ENCODE assay signal across 26 cellular contexts in the genomic region with DNA sequence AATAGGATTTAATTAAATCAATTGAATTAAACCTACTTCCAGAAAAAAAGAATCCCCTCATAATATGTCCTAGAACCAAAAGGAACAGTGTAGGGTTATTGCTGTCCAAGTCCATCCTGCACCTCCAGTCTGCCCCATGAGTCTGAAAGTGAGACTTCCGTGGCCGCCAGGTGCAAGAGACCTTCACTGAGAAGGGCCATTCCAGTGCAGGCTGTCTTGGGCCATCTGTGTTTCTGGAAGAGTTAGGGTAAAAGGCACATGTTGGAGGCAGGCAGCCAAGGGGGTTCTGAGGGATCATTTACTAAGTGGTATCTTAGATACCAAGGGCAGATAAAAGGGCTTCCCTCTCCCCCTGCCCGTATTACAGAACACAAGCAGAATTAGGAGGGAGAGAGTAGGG.
"Had no signal": no experiment of that assay in that cellular context is flagged by ENCODE, and none has a peak within 500 bp of the region (broad histone marks: within the 10 kb centered on the region; RNA-seq: fewer than 3 reads in every experiment).

No MANE protein-coding gene starts in this region.

- DNase-seq: cortex of kidney; effector memory CD8-positive, alpha-beta T cell; erythroblast; esophagus squamous epithelium; foreskin melanocyte; glutamatergic neuron; heart right ventricle; hippocampal formation; islet precursor cell; left ventricle myocardium superior; lower lobe of right lung; right lobe of liver; stimulated activated CD4-positive, alpha-beta T cell treated with anti-CD3 and anti-CD28 coated beads, Interleukin-15, amount 100 ng/mL, for 24 hours; stimulated activated CD4-positive, alpha-beta T cell treated with anti-CD3 and anti-CD28 coated beads, Interleukin-2, amount 100 ng/mL, for 48 hours; stimulated activated naive CD4-positive, alpha-beta T cell; stimulated activated naive CD8-positive, alpha-beta T cell treated with anti-CD3 and anti-CD28 coated beads, Interleukin-15, amount 100 ng/mL, for 72 hours; transverse colon; upper lobe of right lung had no signal

- ATAC-seq: effector memory CD8-positive, alpha-beta T cell; heart right ventricle; left ventricle myocardium superior; lower lobe of right lung; right lobe of liver; stimulated activated naive CD8-positive, alpha-beta T cell treated with anti-CD3 and anti-CD28 coated beads, Interleukin-15, amount 100 ng/mL, for 72 hours; upper lobe of right lung had no signal

- H3K27ac ChIP-seq: esophagus squamous epithelium, heart right ventricle, lower lobe of right lung, neural progenitor cell, parathyroid adenoma, right lobe of liver, suprapubic skin, transverse colon, upper lobe of right lung, vagina had no signal

- H3K27me3 ChIP-seq: neural progenitor cell, right lobe of liver, transverse colon, upper lobe of right lung, vagina had no signal

- H3K27me3 Mint-ChIP-seq: effector memory CD8-positive, alpha-beta T cell; stimulated activated naive CD8-positive, alpha-beta T cell treated with anti-CD3 and anti-CD28 coated beads, Interleukin-15, amount 100 ng/mL, for 72 hours had no signal

- H3K9me3 ChIP-seq: esophagus squamous epithelium, heart right ventricle, lower lobe of right lung, right lobe of liver, suprapubic skin, transverse colon, upper lobe of right lung, vagina had no signal

- FAIRE-seq: endometrium, small intestine had no signal

- H3K9ac ChIP-seq: neural progenitor cell, parathyroid adenoma had no signal

- H3K36me3 ChIP-seq: esophagus squamous epithelium, heart right ventricle, lower lobe of right lung, neural progenitor cell, right lobe of liver, suprapubic skin, transverse colon, upper lobe of right lung, vagina had no signal

- H3K4me3 ChIP-seq: esophagus squamous epithelium, heart right ventricle, lower lobe of right lung, neural progenitor cell, right lobe of liver, suprapubic skin, transverse colon, upper lobe of right lung, vagina had no signal

- H3K4me3 Mint-ChIP-seq: effector memory CD8-positive, alpha-beta T cell; nephron; neural progenitor cell; stimulated activated naive CD8-positive, alpha-beta T cell treated with anti-CD3 and anti-CD28 coated beads, Interleukin-15, amount 100 ng/mL, for 72 hours had no signal

- H3K36me3 Mint-ChIP-seq: neural progenitor cell had no signal

- H2AFZ ChIP-seq: neural progenitor cell, parathyroid adenoma had no signal

- H3K4me2 ChIP-seq: neural progenitor cell had no signal

- H3K79me2 ChIP-seq: parathyroid adenoma had no signal

- H3K27ac Mint-ChIP-seq: nephron, neural progenitor cell, progenitor cell of endocrine pancreas had no signal

- H3K4me1 ChIP-seq: neural progenitor cell, parathyroid adenoma, right lobe of liver, suprapubic skin, transverse colon had no signal

- H3K9me3 Mint-ChIP-seq: effector memory CD8-positive, alpha-beta T cell; nephron; neural progenitor cell; stimulated activated naive CD8-positive, alpha-beta T cell treated with anti-CD3 and anti-CD28 coated beads, Interleukin-15, amount 100 ng/mL, for 72 hours had no signal
